ENCODE assay signal across 1 cellular context in genomic region chr4:183532823-183533222, GRCh38.
TF ChIP-seq lines count a peak whose summit lies in the region.

No MANE protein-coding gene starts in this region.

TF ChIP-seq in SK-N-SH, 30 proteins besides CTCF, POLR2A, EP300 and RAD21 (continued from another document):
- TF ChIP-seq, protein P1, sequence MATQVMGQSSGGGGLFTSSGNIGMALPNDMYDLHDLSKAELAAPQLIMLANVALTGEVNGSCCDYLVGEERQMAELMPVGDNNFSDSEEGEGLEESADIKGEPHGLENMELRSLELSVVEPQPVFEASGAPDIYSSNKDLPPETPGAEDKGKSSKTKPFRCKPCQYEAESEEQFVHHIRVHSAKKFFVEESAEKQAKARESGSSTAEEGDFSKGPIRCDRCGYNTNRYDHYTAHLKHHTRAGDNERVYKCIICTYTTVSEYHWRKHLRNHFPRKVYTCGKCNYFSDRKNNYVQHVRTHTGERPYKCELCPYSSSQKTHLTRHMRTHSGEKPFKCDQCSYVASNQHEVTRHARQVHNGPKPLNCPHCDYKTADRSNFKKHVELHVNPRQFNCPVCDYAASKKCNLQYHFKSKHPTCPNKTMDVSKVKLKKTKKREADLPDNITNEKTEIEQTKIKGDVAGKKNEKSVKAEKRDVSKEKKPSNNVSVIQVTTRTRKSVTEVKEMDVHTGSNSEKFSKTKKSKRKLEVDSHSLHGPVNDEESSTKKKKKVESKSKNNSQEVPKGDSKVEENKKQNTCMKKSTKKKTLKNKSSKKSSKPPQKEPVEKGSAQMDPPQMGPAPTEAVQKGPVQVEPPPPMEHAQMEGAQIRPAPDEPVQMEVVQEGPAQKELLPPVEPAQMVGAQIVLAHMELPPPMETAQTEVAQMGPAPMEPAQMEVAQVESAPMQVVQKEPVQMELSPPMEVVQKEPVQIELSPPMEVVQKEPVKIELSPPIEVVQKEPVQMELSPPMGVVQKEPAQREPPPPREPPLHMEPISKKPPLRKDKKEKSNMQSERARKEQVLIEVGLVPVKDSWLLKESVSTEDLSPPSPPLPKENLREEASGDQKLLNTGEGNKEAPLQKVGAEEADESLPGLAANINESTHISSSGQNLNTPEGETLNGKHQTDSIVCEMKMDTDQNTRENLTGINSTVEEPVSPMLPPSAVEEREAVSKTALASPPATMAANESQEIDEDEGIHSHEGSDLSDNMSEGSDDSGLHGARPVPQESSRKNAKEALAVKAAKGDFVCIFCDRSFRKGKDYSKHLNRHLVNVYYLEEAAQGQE (IDR thresholded peaks at IDR 0.05; ENCODE audit: low read depth, low read length) = no peak
- TF ChIP-seq FOSL2 (IDR thresholded peaks at IDR 0.05; ENCODE audit: borderline replicate concordance, low read depth) = no peak
- no peak for TF ChIP-seq EZH2phosphoT487 (IDR thresholded peaks at IDR 0.05; ENCODE audit: borderline replicate concordance, low read depth)
- TF ChIP-seq PBX3 (IDR thresholded peaks at IDR 0.05) = no peak
- TF ChIP-seq TAF1 (IDR thresholded peaks at IDR 0.05; ENCODE audit: borderline replicate concordance, low read depth, low read length) = no peak
- TF ChIP-seq, protein P2, sequence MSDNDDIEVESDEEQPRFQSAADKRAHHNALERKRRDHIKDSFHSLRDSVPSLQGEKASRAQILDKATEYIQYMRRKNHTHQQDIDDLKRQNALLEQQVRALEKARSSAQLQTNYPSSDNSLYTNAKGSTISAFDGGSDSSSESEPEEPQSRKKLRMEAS (IDR thresholded peaks at IDR 0.05; ENCODE audit: low read depth) = no peak
- no peak for TF ChIP-seq TEAD4 (IDR thresholded peaks at IDR 0.05; ENCODE audit: borderline replicate concordance, insufficient read depth)
- no peak for TF ChIP-seq ELF1 (IDR thresholded peaks at IDR 0.05)
- TF ChIP-seq GABPA (IDR thresholded peaks at IDR 0.05; ENCODE audit: low read depth) = no peak
- TF ChIP-seq MEF2A (IDR thresholded peaks at IDR 0.05; ENCODE audit: borderline replicate concordance, low read depth) = no peak
